8 cellular contexts compared by ENCODE assay signal in genomic region chr17:7296189-7296861, GRCh38. TPM values are rescaled to one million over a fixed set of nuclear protein-coding genes. Genes with fewer than 3 reads are reported as not detected.
DNase-seq lines count a peak whose midpoint lies in the region; ATAC-seq and TF ChIP-seq lines count a peak whose summit lies in the region.

No MANE protein-coding gene starts in this region.

- H3K4me1 ChIP-seq in HCT116 (ENCODE audit: control insufficient read depth in 1 of 2, insufficient read depth in 2 of 2, low read length in 2 of 2) (peaks cover 17 to 41% of the 10 kb centered on the region in 2 experiments; a peak in 3 of 4 replicates), endodermal cell (ENCODE audit: control insufficient read depth, insufficient read depth, low read length) (no peaks in the 10 kb centered on the region), mesendoderm (ENCODE audit: control insufficient read depth, low read depth, low read length) (no peaks in the 10 kb centered on the region)

- TF ChIP-seq POLR2A in HCT116 (IDR thresholded peaks at IDR 0.05; ENCODE audit: borderline replicate concordance, extremely low read depth, insufficient read depth, insufficient read length), result no peak

- peak; percentile 97 for TF ChIP-seq RAD21 in HCT116 (IDR thresholded peaks at IDR 0.05; ENCODE audit: low read depth)

- H3K27me3 Mint-ChIP-seq in activated CD4-positive, alpha-beta memory T cell treated with anti-CD3 and anti-CD28 coated beads, Interleukin-2, amount 10 ng/mL, durations not matched to agents 7 days and 5 days, result peaks cover 40% of the 10 kb centered on the region
- H3K27me3 Mint-ChIP-seq in endodermal cell (ENCODE audit: insufficient read depth), result peaks cover 73% of the 10 kb centered on the region

- no peak overlapping the region for H2BK120ac ChIP-seq in mesendoderm (ENCODE audit: low read depth, low read length)

- no peaks in the 10 kb centered on the region for H3K79me2 ChIP-seq in HCT116 (ENCODE audit: insufficient read depth, low read length)
- H3K79me2 ChIP-seq in mesendoderm (ENCODE audit: control insufficient read depth, insufficient read depth, low read length), result no peaks in the 10 kb centered on the region

- no peak overlapping the region for H3K23ac ChIP-seq in mesendoderm (ENCODE audit: low read length)

- H3K4me3 Mint-ChIP-seq in activated CD4-positive, alpha-beta memory T cell treated with anti-CD3 and anti-CD28 coated beads, Interleukin-2, amount 10 ng/mL, durations not matched to agents 7 days and 5 days, result no peak overlapping the region
- no peak overlapping the region for H3K4me3 Mint-ChIP-seq in endodermal cell

- no peaks in the 10 kb centered on the region for H3K27me3 ChIP-seq in HCT116 (ENCODE audit: insufficient read depth, low read length)
- peaks cover 62% of the 10 kb centered on the region for H3K27me3 ChIP-seq in endodermal cell (ENCODE audit: control insufficient read depth, insufficient read depth, low read length, poor library complexity, severe bottlenecking)
- H3K27me3 ChIP-seq in mesendoderm (ENCODE audit: insufficient read depth, low read length, poor library complexity), result peaks cover 4% of the 10 kb centered on the region

- ATAC-seq in HCT116 (peak; percentile 77), HG03457 (IDR thresholded peaks at IDR 0.05; ENCODE audit: unreplicated experiment) (no peak)

- no peak overlapping the region for H3K27ac Mint-ChIP-seq in activated CD4-positive, alpha-beta memory T cell treated with anti-CD3 and anti-CD28 coated beads, Interleukin-2, amount 10 ng/mL, durations not matched to agents 7 days and 5 days
- no peak overlapping the region for H3K27ac Mint-ChIP-seq in endodermal cell

- no peak overlapping the region for H3K18ac ChIP-seq in mesendoderm (ENCODE audit: low read length)

- no peaks in the 10 kb centered on the region for H4K20me1 ChIP-seq in HCT116 (ENCODE audit: insufficient read depth)

- peak overlapping the region; percentile 51 for H3K9ac ChIP-seq in HCT116 (ENCODE audit: low read length)
- no peak overlapping the region for H3K9ac ChIP-seq in endodermal cell (ENCODE audit: extremely low read depth, low read length, poor library complexity, severe bottlenecking)
- peak overlapping the region; percentile 17 for H3K9ac ChIP-seq in mesendoderm (ENCODE audit: low read length)

- no peak overlapping the region for H4K5ac ChIP-seq in mesendoderm (ENCODE audit: low read length)

- peaks cover 29% of the 10 kb centered on the region for H3K4me1 Mint-ChIP-seq in activated CD4-positive, alpha-beta memory T cell treated with anti-CD3 and anti-CD28 coated beads, Interleukin-2, amount 10 ng/mL, durations not matched to agents 7 days and 5 days
- H3K4me1 Mint-ChIP-seq in endodermal cell, result peaks cover 3% of the 10 kb centered on the region

- H3K56ac ChIP-seq in mesendoderm (ENCODE audit: low read length), result peak overlapping the region; percentile 37

- no peaks in the 10 kb centered on the region for H3K9me2 ChIP-seq in HCT116 (ENCODE audit: insufficient read depth)

- H3K36me3 Mint-ChIP-seq in activated CD4-positive, alpha-beta memory T cell treated with anti-CD3 and anti-CD28 coated beads, Interleukin-2, amount 10 ng/mL, durations not matched to agents 7 days and 5 days (ENCODE audit: low read depth), result no peaks in the 10 kb centered on the region
- no peaks in the 10 kb centered on the region for H3K36me3 Mint-ChIP-seq in endodermal cell (ENCODE audit: low read depth)

- RAD21 ChIA-PET in HCT116 (lab: Charles Lee; ENCODE audit: low non-redundant PET in 1 of 2, low total read pairs in 2 of 2, uncharacterized antibody in 2 of 2, unreplicated experiment in 2 of 2), result interaction anchor here (0.7 to 1.9 kb wide), 8 partner anchors 15 to 603 kb away, joined by 3 to 17 read pairs (median 5); partner anchors contain the start of gene SLC2A4 (in 2 of the 2)

- POLR2A ChIA-PET in HCT116 (lab: Charles Lee), result interaction anchor here (1.1 kb wide), 3 partner anchors 15 to 76 kb away, joined by 5 to 7 read pairs (median 6); partner anchors contain the start of gene SLC2A4
- POLR2A ChIA-PET in activated CD4-positive, alpha-beta memory T cell treated with anti-CD3 and anti-CD28 coated beads, Interleukin-2, amount 10 ng/mL, durations not matched to agents 7 days and 5 days (lab: Charles Lee), result interaction anchor here (0.7 to 1.8 kb wide), 5 partner anchors 40 to 78 kb away, joined by 3 to 10 read pairs (median 3); partner anchors contain the start of genes ACADVL, ACAP1 and DLG4

- H3K9me3 ChIP-seq in HCT116 (ENCODE audit: control insufficient read depth in 1 of 2, insufficient read depth in 1 of 2, low read depth in 1 of 2, low read length in 2 of 2) (no peaks in the 10 kb centered on the region), endodermal cell (ENCODE audit: control insufficient read depth, low read length) (no peaks in the 10 kb centered on the region)

- H2AFZ ChIP-seq in HCT116 (ENCODE audit: low read depth, low read length, poor library complexity, severe bottlenecking), result peak overlapping the region; percentile 95

- no peak overlapping the region for H2BK15ac ChIP-seq in mesendoderm (replicated peaks; ENCODE audit: low read depth)

- peak overlapping the region; percentile 25 to 33 for H3K4me3 ChIP-seq in HCT116 (replicated peaks in 1 of 2; ENCODE audit: low read depth in 1 of 2, low read length in 2 of 2)
- H3K4me3 ChIP-seq in endodermal cell (ENCODE audit: low read length), result no peak overlapping the region
- no peak overlapping the region for H3K4me3 ChIP-seq in mesendoderm (ENCODE audit: low read length)

- H3K27ac ChIP-seq in HCT116 (ENCODE audit: low read depth, low read length) (peak overlapping the region; percentile 37), endodermal cell (ENCODE audit: low read depth, low read length) (no peak overlapping the region), mesendoderm (ENCODE audit: low read depth, low read length) (no peak overlapping the region)

- no peak overlapping the region for H3K4ac ChIP-seq in mesendoderm (ENCODE audit: low read depth, low read length)

- intact Hi-C loops in HCT116 (cut with micrococcal nuclease), result loop anchor here (1.0 to 5.0 kb wide), 4 partner anchors 16 to 249 kb away; partner anchors contain the start of gene CLDN7

- BruUV-seq in HCT116 (replicated peaks; lab: Mats Ljungman, UMichigan), result no TSS peak

- no peak overlapping the region for H2BK5ac ChIP-seq in mesendoderm (ENCODE audit: low read length)

- H2AK5ac ChIP-seq in mesendoderm (ENCODE audit: low read length), result no peak overlapping the region

- H3K9me3 Mint-ChIP-seq in activated CD4-positive, alpha-beta memory T cell treated with anti-CD3 and anti-CD28 coated beads, Interleukin-2, amount 10 ng/mL, durations not matched to agents 7 days and 5 days, result no peaks in the 10 kb centered on the region
- H3K9me3 Mint-ChIP-seq in endodermal cell, result no peaks in the 10 kb centered on the region

- no peak overlapping the region for H4K8ac ChIP-seq in mesendoderm (ENCODE audit: low read depth, low read length)

- no peaks in the 10 kb centered on the region for H3K79me1 ChIP-seq in mesendoderm (ENCODE audit: low read length)

- H3K4me2 ChIP-seq in HCT116 (ENCODE audit: low read length) (peak overlapping the region; percentile 70), mesendoderm (ENCODE audit: low read length) (no peak overlapping the region)

- peak; percentile 91 to 94 (median 93) for TF ChIP-seq CTCF in HCT116 (IDR thresholded peaks at IDR 0.05 in 2 of 3, conservative IDR thresholded peaks at IDR 0.05 in 1 of 3; ENCODE audit: borderline replicate concordance in 1 of 3, insufficient read depth in 1 of 3, low read depth in 2 of 3, low read length in 2 of 3)
- TF ChIP-seq CTCF in endodermal cell (conservative IDR thresholded peaks at IDR 0.05), result peak; percentile 97

- H3K36me3 ChIP-seq in HCT116 (ENCODE audit: control insufficient read depth in 1 of 2, insufficient read depth in 2 of 2, low read length in 2 of 2) (no peaks in the 10 kb centered on the region), endodermal cell (ENCODE audit: control insufficient read depth, insufficient read depth, low read length) (no peaks in the 10 kb centered on the region), mesendoderm (ENCODE audit: control insufficient read depth, insufficient read depth, low read length) (no peaks in the 10 kb centered on the region)

- DNase-seq in C1 segment of cervical spinal cord (lab: John Stamatoyannopoulos, UW) (peak in 13 of 14 donors; percentile 20 to 85 (median 54)), HCT116 (ENCODE audit: low read depth, low spot score) (peak; percentile 66), NCI-H748 (lab: John Stamatoyannopoulos, UW; ENCODE audit: unreplicated experiment) (peak; percentile 91), endodermal cell (peak; percentile 98), mesendoderm (peak; percentile 87)
- peak; percentile 71 for DNase-seq in activated CD4-positive, alpha-beta memory T cell treated with anti-CD3 and anti-CD28 coated beads, Interleukin-2, amount 10 ng/mL, durations not matched to agents 7 days and 5 days
- peak; percentile 84 for DNase-seq in stimulated activated CD8-positive, alpha-beta memory T cell treated with anti-CD3 and anti-CD28 coated beads, Interleukin-4, amount 100 ng/mL, for 48 hours

- WGBS in endodermal cell (ENCODE audit: insufficient coverage in 1 of 2, insufficient read length in 1 of 2), 2 experiments, result 13 to 23% methylated on average over 10 to 51 of the region's 51 CpGs
- no CpG with 5 or more reads among the region's 51 CpGs for WGBS in mesendoderm (ENCODE audit: extremely low coverage, insufficient coverage, low lambda C conversion rate)

- CTCF ChIA-PET in HCT116 (lab: Charles Lee), result interaction anchor here (0.6 to 2.1 kb wide), 19 partner anchors 9 to 275 kb away, joined by 3 to 38 read pairs (median 5); partner anchors contain the start of genes ACADVL, DLG4, NEURL4 and PHF23
- CTCF ChIA-PET in activated CD4-positive, alpha-beta memory T cell treated with anti-CD3 and anti-CD28 coated beads, Interleukin-2, amount 10 ng/mL, durations not matched to agents 7 days and 5 days (lab: Charles Lee), result interaction anchor here (0.6 to 2.8 kb wide), 30 partner anchors 8 to 453 kb away, joined by 3 to 61 read pairs (median 4); partner anchors contain the start of genes ACADVL, ACAP1, CTDNEP1 and DLG4

RNA-seq across cellular contexts. Expression of gene YBX2, which starts 1.9 kb away (rescaled TPM):
- total RNA-seq in HCT116 (2021; ENCODE audit: unreplicated experiment) (2.3 TPM), endodermal cell (10 to 100 TPM in 1 of 2 donors, 1 to 10 TPM in 1; 6.6 to 15.9 TPM)
- 1.00 and 2.1 TPM in 2 replicates for polyA plus RNA-seq in HCT116 (2012)
- 1 to 10 TPM; 1.5 to 1.6 TPM for total RNA-seq in activated CD4-positive, alpha-beta memory T cell treated with anti-CD3 and anti-CD28 coated beads, Interleukin-2, amount 10 ng/mL, durations not matched to agents 7 days and 5 days
- 8.7 TPM for polyA plus RNA-seq in endodermal cell (2013, experiment 1 of 2)
- polyA plus RNA-seq in endodermal cell (2013, experiment 2 of 2), result 6.3 TPM
- polyA plus RNA-seq in mesendoderm (2013, experiment 1 of 2), result 11.2 TPM
- polyA plus RNA-seq in mesendoderm (2013, experiment 2 of 2), result 10.6 TPM

RNA-seq across cellular contexts. Expression of gene EIF5A, which starts 11.1 kb away (rescaled TPM):
- total RNA-seq in HCT116 (2021; ENCODE audit: unreplicated experiment), result 1,139 TPM
- 996 and 1,140 TPM in 2 replicates for polyA plus RNA-seq in HCT116 (2012)
- total RNA-seq in activated CD4-positive, alpha-beta memory T cell treated with anti-CD3 and anti-CD28 coated beads, Interleukin-2, amount 10 ng/mL, durations not matched to agents 7 days and 5 days, result 100 to 1,000 TPM; 419 to 420 TPM
- total RNA-seq in endodermal cell, result 100 to 1,000 TPM; 488 to 556 TPM
- polyA plus RNA-seq in endodermal cell (2013, experiment 1 of 2), result 427 TPM
- 440 TPM for polyA plus RNA-seq in endodermal cell (2013, experiment 2 of 2)
- polyA plus RNA-seq in mesendoderm (2013, experiment 1 of 2), result 1,299 TPM
- 1,284 TPM for polyA plus RNA-seq in mesendoderm (2013, experiment 2 of 2)

RNA-seq across cellular contexts. Expression of gene SLC2A4, which starts 14.8 kb away (rescaled TPM):
- 2.5 TPM for total RNA-seq in HCT116 (2021; ENCODE audit: unreplicated experiment)
- polyA plus RNA-seq in HCT116 (2012), result 0.73 and 0.84 TPM in 2 replicates
- total RNA-seq in activated CD4-positive, alpha-beta memory T cell treated with anti-CD3 and anti-CD28 coated beads, Interleukin-2, amount 10 ng/mL, durations not matched to agents 7 days and 5 days, result not detected
- total RNA-seq in endodermal cell, result 1 to 10 TPM; 2.2 to 5.4 TPM
- 3.3 TPM for polyA plus RNA-seq in endodermal cell (2013, experiment 1 of 2)
- polyA plus RNA-seq in endodermal cell (2013, experiment 2 of 2), result 2.3 TPM
- 1.0 TPM for polyA plus RNA-seq in mesendoderm (2013, experiment 1 of 2)
- polyA plus RNA-seq in mesendoderm (2013, experiment 2 of 2), result 1.0 TPM

RNA-seq across cellular contexts. Expression of gene GPS2, which starts 18.8 kb away (rescaled TPM):
- 61.3 TPM for total RNA-seq in HCT116 (2021; ENCODE audit: unreplicated experiment)
- polyA plus RNA-seq in HCT116 (2012), result 83.5 and 89.3 TPM in 2 replicates
- 10 to 100 TPM; 69.8 to 74.7 TPM for total RNA-seq in activated CD4-positive, alpha-beta memory T cell treated with anti-CD3 and anti-CD28 coated beads, Interleukin-2, amount 10 ng/mL, durations not matched to agents 7 days and 5 days
- 10 to 100 TPM; 43.6 to 47.2 TPM for total RNA-seq in endodermal cell
- 67.0 TPM for polyA plus RNA-seq in endodermal cell (2013, experiment 1 of 2)
- polyA plus RNA-seq in endodermal cell (2013, experiment 2 of 2), result 59.0 TPM
- polyA plus RNA-seq in mesendoderm (2013, experiment 1 of 2), result 58.1 TPM
- polyA plus RNA-seq in mesendoderm (2013, experiment 2 of 2), result 57.8 TPM

RNA-seq across cellular contexts. Expression of gene NEURL4, which starts 32.8 kb away (rescaled TPM):
- 56.9 TPM for total RNA-seq in HCT116 (2021; ENCODE audit: unreplicated experiment)
- 33.9 and 34.0 TPM in 2 replicates for polyA plus RNA-seq in HCT116 (2012)
- 10 to 100 TPM; 28.4 to 31.2 TPM for total RNA-seq in activated CD4-positive, alpha-beta memory T cell treated with anti-CD3 and anti-CD28 coated beads, Interleukin-2, amount 10 ng/mL, durations not matched to agents 7 days and 5 days
- 10 to 100 TPM; 51.3 to 52.7 TPM for total RNA-seq in endodermal cell
- 38.0 TPM for polyA plus RNA-seq in endodermal cell (2013, experiment 1 of 2)
- polyA plus RNA-seq in endodermal cell (2013, experiment 2 of 2), result 30.5 TPM
- polyA plus RNA-seq in mesendoderm (2013, experiment 1 of 2), result 13.0 TPM
- 14.2 TPM for polyA plus RNA-seq in mesendoderm (2013, experiment 2 of 2)

Comparison
In these comparisons a context has a peak if more than half of its experiments do, and no peak if none do; other contexts are left out.
1. H3K4me3 ChIP-seq: peak in HCT116 (2 of 2); none in endodermal cell (single experiment) and mesendoderm (single experiment).
2. Peak in every context shown above with its lines, with median percentiles within 50 percentile points of each other: DNase-seq.